29 cellular contexts compared by ENCODE assay signal in the genomic region with DNA sequence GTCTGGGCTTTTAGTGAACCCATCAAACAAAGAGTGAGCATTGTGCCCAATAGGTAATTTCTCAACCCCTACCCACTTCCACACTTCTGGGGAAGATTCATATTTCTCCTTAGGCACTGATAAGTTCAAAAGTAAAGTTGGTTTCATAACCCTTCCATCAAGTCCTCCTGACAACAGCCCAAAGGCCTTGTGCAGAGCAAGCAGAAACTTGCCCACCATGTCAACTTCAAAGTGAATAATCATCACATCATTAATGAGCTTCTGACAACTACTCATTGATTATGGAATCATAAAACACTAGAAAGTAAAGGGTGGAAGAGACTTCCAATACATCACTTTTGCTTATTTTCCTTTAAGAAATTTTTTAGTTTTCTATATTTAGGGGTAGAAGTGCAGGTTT.
DNase-seq lines count a peak whose midpoint lies in the region; FAIRE-seq and TF ChIP-seq lines count a peak whose summit lies in the region.
"Had no signal": no experiment of that assay in that cellular context is flagged by ENCODE, and none has a peak within 500 bp of the region (broad histone marks: within the 10 kb centered on the region; RNA-seq: fewer than 3 reads in every experiment).

No MANE protein-coding gene starts in this region.

- H3K4me3 ChIP-seq in bronchial epithelial cell (ENCODE audit: low read depth, low read length) (no peak overlapping the region), epithelial cell of esophagus (ENCODE audit: low read length) (no peak overlapping the region)
- H3K4me3 ChIP-seq: A549; BLaER1; BLaER1 treated with 17β-estradiol and CSF1 and Interleukin-3, amounts not matched to agents 10 nM and 100 nM had no signal

- DNase-seq in bronchial epithelial cell (ENCODE audit: low read depth) (peak; percentile 68), epithelial cell of esophagus (ENCODE audit: low read depth) (peak; percentile 62), NCI-H2107 (lab: John Stamatoyannopoulos, UW) (no peak)
- no peak for DNase-seq in activated effector memory CD4-positive, alpha-beta T cell treated with Interleukin-2 at 50 U/mL for 16 hours
- DNase-seq: 8988T; ACHN; AML-193; BE2C; C1 segment of cervical spinal cord; Caco-2; Calu3; CD4-positive, alpha-beta memory T cell; CD4-positive, alpha-beta T cell; CD4-positive, CD25-positive, alpha-beta regulatory T cell; CD8-positive, alpha-beta memory T cell; CD8-positive, alpha-beta T cell; COR-L47; DMS 273 treated with DMSO at 0.1 percent for 48 hours; DMS153; DMS53; DMS79; DMS79 treated with DMSO at 0.1 percent for 48 hours; DND-41; EL had no signal

- TF ChIP-seq CTCF in bronchial epithelial cell (IDR thresholded peaks at IDR 0.05; ENCODE audit: insufficient read depth, low read length, severe bottlenecking) (no peak), epithelial cell of esophagus (IDR thresholded peaks at IDR 0.05; ENCODE audit: insufficient read depth, low read depth, low read length, missing control alignments) (no peak)

- FAIRE-seq in bronchial epithelial cell (lab: Jason Lieb, UNC): no peak
- FAIRE-seq: A204.1, A549, D721Med had no signal

- H3K36me3 ChIP-seq in bronchial epithelial cell (ENCODE audit: control insufficient read depth, insufficient read depth, low read length): no peaks in the 10 kb centered on the region
- H3K36me3 ChIP-seq: BE2C; BLaER1; BLaER1 treated with 17β-estradiol and CSF1 and Interleukin-3, amounts not matched to agents 10 nM and 100 nM had no signal

- H3K27me3 ChIP-seq in bronchial epithelial cell (ENCODE audit: control insufficient read depth, insufficient read depth, low read length): no peaks in the 10 kb centered on the region
- H3K27me3 ChIP-seq: BE2C; BLaER1; BLaER1 treated with 17β-estradiol and CSF1 and Interleukin-3, amounts not matched to agents 10 nM and 100 nM had no signal

Comparison
In these comparisons a context has a peak if more than half of its experiments do, and no peak if none do; other contexts are left out.
1. DNase-seq: peak in bronchial epithelial cell (single experiment) and epithelial cell of esophagus (single experiment); none in activated effector memory CD4-positive, alpha-beta T cell treated with Interleukin-2 at 50 U/mL for 16 hours (single experiment) and NCI-H2107 (single experiment).